ENCODE assay signal across 2 cellular contexts in genomic region chr7:1863091-1863900, GRCh38.
TF ChIP-seq lines count a peak whose summit lies in the region.

No MANE protein-coding gene starts in this region.

TF ChIP-seq in GM23338, 12 proteins besides CTCF, POLR2A, EP300 and RAD21 (continued from another document):
- TF ChIP-seq ZNF462 (CRISPR knock-in tag; IDR thresholded peaks at IDR 0.05) (no peak), EZH2 (IDR thresholded peaks at IDR 0.05; ENCODE audit: low read depth, unreplicated experiment) (no peak), JUNB (IDR thresholded peaks at IDR 0.05; ENCODE audit: unreplicated experiment) (no peak), REST (IDR thresholded peaks at IDR 0.05; ENCODE audit: unreplicated experiment) (no peak), ZNF331 (CRISPR knock-in tag; IDR thresholded peaks at IDR 0.05; ENCODE audit: low read depth) (no peak), ETS1 (IDR thresholded peaks at IDR 0.05) (no peak), POLR2AphosphoS5 (IDR thresholded peaks at IDR 0.05; ENCODE audit: low read depth) (no peak), EZH2phosphoT487 (IDR thresholded peaks at IDR 0.05; ENCODE audit: unreplicated experiment) (no peak), CREB1 (CRISPR knock-in tag; IDR thresholded peaks at IDR 0.05; ENCODE audit: low read depth) (no peak), ZNF114 (CRISPR knock-in tag; IDR thresholded peaks at IDR 0.05) (no peak), STAT1 (IDR thresholded peaks at IDR 0.05; ENCODE audit: unreplicated experiment) (no peak)

TF ChIP-seq in WTC11, 78 proteins besides CTCF, POLR2A, EP300 and RAD21 (continued from another document):
- TF ChIP-seq ZNF532 (CRISPR knock-in tag; IDR thresholded peaks at IDR 0.05; ENCODE audit: borderline replicate concordance), result no peak
- no peak for TF ChIP-seq ZNF138 (CRISPR knock-in tag; conservative IDR thresholded peaks at IDR 0.05)
- no peak for TF ChIP-seq ERG (CRISPR knock-in tag; IDR thresholded peaks at IDR 0.05)
